ENCODE assay signal across 24 cellular contexts in the genomic region with DNA sequence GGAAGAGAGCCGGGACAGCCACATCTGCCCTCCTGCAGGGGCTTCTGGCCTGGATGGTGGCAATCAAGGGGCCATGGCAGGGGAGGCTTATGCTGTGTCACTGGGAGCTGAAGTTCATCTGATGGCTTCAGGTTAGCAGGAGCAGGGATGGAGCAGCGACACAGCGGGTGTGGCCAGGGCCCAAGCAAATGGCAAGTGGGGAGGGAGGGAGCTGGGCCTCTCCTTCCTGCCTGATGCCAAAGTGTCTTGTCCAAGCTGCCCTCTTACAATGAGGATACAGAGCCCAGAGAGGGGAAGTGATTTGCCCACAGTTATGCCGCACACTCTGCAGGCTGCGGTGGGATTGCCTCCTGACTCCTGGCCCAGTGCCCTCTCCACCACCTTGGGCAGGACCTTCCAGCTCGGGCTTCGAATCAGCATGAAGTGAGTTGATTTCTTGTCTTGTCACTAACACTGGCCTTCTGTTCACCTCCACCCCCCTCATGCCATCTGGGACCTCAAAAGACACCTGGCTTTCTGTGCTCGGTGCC. TPM values are rescaled to one million over a fixed set of nuclear protein-coding genes. Genes with fewer than 3 reads are reported as not detected.
DNase-seq lines count a peak whose midpoint lies in the region; ATAC-seq and TF ChIP-seq lines count a peak whose summit lies in the region.
"Had no signal": no experiment of that assay in that cellular context is flagged by ENCODE, and none has a peak within 500 bp of the region (broad histone marks: within the 10 kb centered on the region; RNA-seq: fewer than 3 reads in every experiment).

No MANE protein-coding gene starts in this region.

- H3K9me3 Mint-ChIP-seq in chondrocyte (ENCODE audit: low read depth): no peaks in the 10 kb centered on the region
- H3K9me3 Mint-ChIP-seq: GM23338 had no signal

- no peak overlapping the region for H3K4me3 Mint-ChIP-seq in chondrocyte (ENCODE audit: unreplicated experiment)
- H3K4me3 Mint-ChIP-seq: CD4-positive, alpha-beta memory T cell; GM23338 had no signal

- no peak overlapping the region for H3K27ac Mint-ChIP-seq in chondrocyte (ENCODE audit: unreplicated experiment)
- H3K27ac Mint-ChIP-seq: CD4-positive, alpha-beta memory T cell; GM23338 had no signal

- ATAC-seq in HG02678 (IDR thresholded peaks at IDR 0.05; ENCODE audit: unreplicated experiment) (no peak), GM19452 (IDR thresholded peaks at IDR 0.05; ENCODE audit: unreplicated experiment) (no peak)
- ATAC-seq: GM23338, HCT116, Right ventricle myocardium inferior had no signal

- peaks cover 1% of the 10 kb centered on the region for H3K36me3 Mint-ChIP-seq in chondrocyte (ENCODE audit: low read depth)
- H3K36me3 Mint-ChIP-seq: CD4-positive, alpha-beta memory T cell had no signal

- no peaks in the 10 kb centered on the region for H3K4me1 Mint-ChIP-seq in chondrocyte (ENCODE audit: low read depth)
- H3K4me1 Mint-ChIP-seq: CD4-positive, alpha-beta memory T cell had no signal

- DNase-seq in RPMI8226 (peak; percentile 56), chondrocyte (ENCODE audit: low spot score) (peak; percentile 68), pons (ENCODE audit: low spot score) (peak; percentile 8), NCI-H1930 (lab: John Stamatoyannopoulos, UW) (no peak), A172 (ENCODE audit: low spot score) (no peak)
- DNase-seq: ACHN; Caco-2; CD4-positive, alpha-beta memory T cell; DMS153; MG63; NCI-H1048; NCI-H1417 treated with DMSO at 0.1 percent for 48 hours; NCI-H187 treated with DMSO at 0.1 percent for 48 hours; NCI-H345; NCI-H526; Peyer's patch had no signal

- peaks cover 54% of the 10 kb centered on the region for H3K27me3 Mint-ChIP-seq in chondrocyte (ENCODE audit: low read depth)

- TF ChIP-seq CTCF in chondrocyte (IDR thresholded peaks at IDR 0.05): no peak

RNA-seq across cellular contexts. Expression of a gene that starts 51.3 kb away (rescaled TPM):
- total RNA-seq in chondrocyte: 0.41 TPM in 1 of 3 replicates, not detected in the others
- not detected in 2 replicates for total RNA-seq in A172 (2014; rRNA removed; shearing (Covaris generic))
- total RNA-seq: LHCN-M2, OCI-LY7, SJSA1 had no signal

Comparison
In these comparisons a context has a peak if more than half of its experiments do, and no peak if none do; other contexts are left out.
1. DNase-seq: peak in RPMI8226 (single experiment), chondrocyte (single experiment) and pons (single experiment); none in NCI-H1930 (0 of 2) and A172 (single experiment).